ENCODE assay signal across 8 cellular contexts in the genomic region with DNA sequence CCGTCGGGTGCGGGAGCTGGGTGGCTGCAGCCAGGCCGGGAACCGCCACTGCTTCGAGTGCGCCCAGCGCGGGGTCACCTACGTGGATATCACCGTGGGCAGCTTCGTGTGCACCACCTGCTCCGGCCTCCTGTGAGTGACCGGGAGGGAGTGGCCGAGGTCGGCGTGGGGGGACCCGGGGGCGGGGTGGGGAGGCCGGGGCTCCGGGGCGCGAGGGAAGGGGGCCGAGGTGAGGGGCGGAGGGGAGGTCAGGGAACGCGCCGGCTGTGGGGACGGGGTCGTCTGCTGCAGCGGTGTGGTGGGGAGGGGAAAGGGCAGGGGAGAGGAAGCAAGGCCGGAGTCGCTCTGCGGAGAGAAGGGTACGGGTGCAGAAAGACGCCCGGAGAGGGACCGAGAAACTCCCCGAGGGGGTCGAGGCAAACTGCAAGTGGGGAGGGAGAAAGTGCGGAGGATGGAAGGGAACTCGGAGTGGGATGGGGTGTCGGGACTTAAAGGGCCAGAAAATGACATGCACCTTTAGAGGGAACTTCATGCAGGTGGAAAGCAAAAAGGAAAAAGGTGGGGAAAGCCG. TPM values are rescaled to one million over a fixed set of nuclear protein-coding genes. Genes with fewer than 3 reads are reported as not detected.
DNase-seq lines count a peak whose midpoint lies in the region; ATAC-seq and TF ChIP-seq lines count a peak whose summit lies in the region.

No MANE protein-coding gene starts in this region.

- no peak for TF ChIP-seq CTCF in AG10803 (conservative IDR thresholded peaks at IDR 0.05; ENCODE audit: low read length)

- no peaks in the 10 kb centered on the region for H3K36me3 ChIP-seq in muscle layer of duodenum (ENCODE audit: control insufficient read depth in 1 of 2, insufficient read depth in 2 of 2, low read length in 2 of 2)

- H3K4me3 ChIP-seq in AG10803 (ENCODE audit: low read length) = peak overlapping the region; percentile 75
- H3K4me3 ChIP-seq in Jurkat, Clone E6-1 (ENCODE audit: low read length) = peak overlapping the region; percentile 64
- peak overlapping the region; percentile 79 to 92 for H3K4me3 ChIP-seq in muscle layer of duodenum (ENCODE audit: low read depth in 1 of 2, low read length in 2 of 2)

- ATAC-seq in HG02588 (IDR thresholded peaks at IDR 0.05; ENCODE audit: unreplicated experiment) = no peak

- CTCF ChIA-PET in HEK293T (lab: Yijun Ruan, JAX) = interaction anchor here (2.8 kb wide), 1 partner anchor 20 kb away, joined by 8 read pairs; no protein-coding TSS in a partner anchor

- DNase-seq in AG10803 (ENCODE audit: low read depth) = no peak
- no peak for DNase-seq in Jurkat, Clone E6-1 (ENCODE audit: low read depth, low spot score)
- peak in 1 of 61 donors; percentile 39 for DNase-seq in caudate nucleus (lab: John Stamatoyannopoulos, UW)
- DNase-seq in superior temporal gyrus (ENCODE audit: extremely low spot score) = no peak
- DNase-seq in HEK293T (ENCODE audit: extremely low spot score) = no peak
- no peak for DNase-seq in D341Med (ENCODE audit: low spot score)

- no peaks in the 10 kb centered on the region for H3K27me3 ChIP-seq in muscle layer of duodenum (ENCODE audit: low read depth, low read length)

- POLR2A ChIA-PET in HEK293T (lab: Yijun Ruan, JAX) = interaction anchor here (1.7 kb wide), 1 partner anchor 19 kb away, joined by 7 read pairs; no protein-coding TSS in a partner anchor

- peaks cover 10 to 22% of the 10 kb centered on the region in 2 donors for H3K4me1 ChIP-seq in muscle layer of duodenum (ENCODE audit: control insufficient read depth in 1 of 2, insufficient read depth in 2 of 2, low read length in 2 of 2)

- peak overlapping the region; percentile 78 for H3K27ac ChIP-seq in caudate nucleus (ENCODE audit: low read depth, low read length)
- H3K27ac ChIP-seq in muscle layer of duodenum (ENCODE audit: low read length) = no peak overlapping the region

- H3K9me3 ChIP-seq in muscle layer of duodenum (ENCODE audit: control insufficient read depth in 1 of 2, low read length in 2 of 2) = no peaks in the 10 kb centered on the region

TF ChIP-seq in HEK293T, 16 proteins besides CTCF, POLR2A, EP300 and RAD21:
- TF ChIP-seq HDGF (IDR thresholded peaks at IDR 0.05; ENCODE audit: borderline replicate concordance) = no peak
- no peak for TF ChIP-seq SP1 (IDR thresholded peaks at IDR 0.05)
- no peak for TF ChIP-seq CTBP1 (IDR thresholded peaks at IDR 0.05; ENCODE audit: borderline replicate concordance)
- TF ChIP-seq TARDBP (IDR thresholded peaks at IDR 0.05) = no peak
- TF ChIP-seq BHLHE40 (IDR thresholded peaks at IDR 0.05; ENCODE audit: borderline replicate concordance) = no peak
- TF ChIP-seq SUZ12 (IDR thresholded peaks at IDR 0.05) = no peak
- no peak for TF ChIP-seq L3MBTL2 (conservative IDR thresholded peaks at IDR 0.05)
- TF ChIP-seq ZNF384 (IDR thresholded peaks at IDR 0.05) = no peak
- no peak for TF ChIP-seq LEF1 (IDR thresholded peaks at IDR 0.05; ENCODE audit: borderline replicate concordance)

RNA-seq across cellular contexts. Expression of a gene that starts 0.5 kb away (rescaled TPM):
- polyA plus RNA-seq in Jurkat, Clone E6-1 (2012; ENCODE audit: insufficient read depth, insufficient read length) = 13.4 TPM

RNA-seq across cellular contexts. Expression of a gene that starts 34.2 kb away (rescaled TPM):
- polyA plus RNA-seq in Jurkat, Clone E6-1 (2012; ENCODE audit: insufficient read depth, insufficient read length) = 7.3 TPM

RNA-seq across cellular contexts. Expression of a gene that starts 46.4 kb away (rescaled TPM):
- polyA plus RNA-seq in Jurkat, Clone E6-1 (2012; ENCODE audit: insufficient read depth, insufficient read length) = 48.3 TPM

RNA-seq across cellular contexts. Expression of a gene that starts 46.6 kb away (rescaled TPM):
- 1.6 TPM for polyA plus RNA-seq in Jurkat, Clone E6-1 (2012; ENCODE audit: insufficient read depth, insufficient read length)

RNA-seq across cellular contexts. Expression of a gene that starts 55.8 kb away (rescaled TPM):
- 0.48 TPM for polyA plus RNA-seq in Jurkat, Clone E6-1 (2012; ENCODE audit: insufficient read depth, insufficient read length)
